30 cellular contexts compared by ENCODE assay signal in genomic region chr16:24129412-24129918, GRCh38.
"Had no signal": no experiment of that assay in that cellular context is flagged by ENCODE, and none has a peak within 500 bp of the region (broad histone marks: within the 10 kb centered on the region; RNA-seq: fewer than 3 reads in every experiment).

No MANE protein-coding gene starts in this region.

- H3K79me2 ChIP-seq: parathyroid adenoma had no signal

- ATAC-seq: natural killer cell; psoas muscle; right cardiac atrium; sciatic nerve; stimulated activated memory B cell treated with anti-CD40 and anti-IgM and Interleukin-4, amounts not matched to agents 10 μg/mL and 1 μg/mL and 100 μg/mL, for 72 hours; stimulated activated naive CD8-positive, alpha-beta T cell treated with anti-CD3 and anti-CD28 coated beads, Interleukin-15, amount 100 ng/mL, for 72 hours; stimulated activated naive CD8-positive, alpha-beta T cell treated with anti-CD3 and anti-CD28 coated beads, Interleukin-15, Interleukin-2, amounts not matched to agents 100 U/mL and 50 U/mL, for 24 hours; upper lobe of right lung had no signal

- DNase-seq: natural killer cell; occipital lobe; ovary; posterior cingulate gyrus; psoas muscle; right cardiac atrium; spleen; stimulated activated CD4-positive, alpha-beta T cell treated with anti-CD3 and anti-CD28 coated beads, Interleukin-12 subunit alpha, Interleukin-12 subunit beta, amount 100 ng/mL, for 4 hours; stimulated activated CD4-positive, alpha-beta T cell treated with anti-CD3 and anti-CD28 coated beads, Interleukin-1b, Interleukin-23, amount 100 ng/mL, for 48 hours; stimulated activated CD4-positive, alpha-beta T cell treated with anti-CD3 and anti-CD28 coated beads, Interleukin-4, amount 100 ng/mL, for 1 hour; stimulated activated CD4-positive, alpha-beta T cell treated with anti-CD3 and anti-CD28 coated beads, Interleukin-4, amount 100 ng/mL, for 4 hours; stimulated activated naive CD4-positive, alpha-beta T cell; stimulated activated naive CD8-positive, alpha-beta T cell treated with anti-CD3 and anti-CD28 coated beads, Interleukin-15, amount 100 ng/mL, for 72 hours; stimulated activated naive CD8-positive, alpha-beta T cell treated with anti-CD3 and anti-CD28 coated beads, Interleukin-15, Interleukin-2, amounts not matched to agents 100 U/mL and 50 U/mL, for 24 hours; substantia nigra; testis; tibial artery; transverse colon; upper lobe of right lung; uterus had no signal

- H3K4me3 Mint-ChIP-seq: natural killer cell; nephron; neural progenitor cell; stimulated activated memory B cell treated with anti-CD40 and anti-IgM and Interleukin-4, amounts not matched to agents 10 μg/mL and 1 μg/mL and 100 μg/mL, for 72 hours; stimulated activated naive CD8-positive, alpha-beta T cell treated with anti-CD3 and anti-CD28 coated beads, Interleukin-15, amount 100 ng/mL, for 72 hours; type B pancreatic cell had no signal

- H3K4me1 ChIP-seq: parathyroid adenoma, psoas muscle, spleen, suprapubic skin, testis, tibial artery, transverse colon, upper lobe of right lung, uterus had no signal

- H3K36me3 Mint-ChIP-seq: neural progenitor cell, type B pancreatic cell had no signal

- H3K36me3 ChIP-seq: neural progenitor cell, ovary, suprapubic skin, tibial artery, transverse colon, upper lobe of right lung, uterus had no signal

- H3K9me3 Mint-ChIP-seq: natural killer cell; nephron; neural progenitor cell; stimulated activated memory B cell treated with anti-CD40 and anti-IgM and Interleukin-4, amounts not matched to agents 10 μg/mL and 1 μg/mL and 100 μg/mL, for 72 hours; stimulated activated naive CD8-positive, alpha-beta T cell treated with anti-CD3 and anti-CD28 coated beads, Interleukin-15, amount 100 ng/mL, for 72 hours; type B pancreatic cell had no signal

- H3K4me3 ChIP-seq: neural progenitor cell, ovary, psoas muscle, skin epidermis, smooth muscle cell, spleen, suprapubic skin, testis, tibial artery, transverse colon, upper lobe of right lung, uterus had no signal

- H3K27ac Mint-ChIP-seq: natural killer cell; nephron; neural progenitor cell; progenitor cell of endocrine pancreas; stimulated activated memory B cell treated with anti-CD40 and anti-IgM and Interleukin-4, amounts not matched to agents 10 μg/mL and 1 μg/mL and 100 μg/mL, for 72 hours; stimulated activated naive CD8-positive, alpha-beta T cell treated with anti-CD3 and anti-CD28 coated beads, Interleukin-15, amount 100 ng/mL, for 72 hours; type B pancreatic cell had no signal

- H2AFZ ChIP-seq: neural progenitor cell, parathyroid adenoma had no signal

- H3K27me3 ChIP-seq: ovary, spleen, suprapubic skin, testis, tibial artery, transverse colon, upper lobe of right lung, uterus had no signal

- H3K27me3 Mint-ChIP-seq: stimulated activated memory B cell treated with anti-CD40 and anti-IgM and Interleukin-4, amounts not matched to agents 10 μg/mL and 1 μg/mL and 100 μg/mL, for 72 hours; stimulated activated naive CD8-positive, alpha-beta T cell treated with anti-CD3 and anti-CD28 coated beads, Interleukin-15, amount 100 ng/mL, for 72 hours had no signal

- H3K27ac ChIP-seq: neural progenitor cell, ovary, parathyroid adenoma, psoas muscle, skin epidermis, spleen, suprapubic skin, testis, tibial artery, transverse colon, upper lobe of right lung, uterus had no signal

- H3K4me1 Mint-ChIP-seq: nephron had no signal

- H3K9ac ChIP-seq: neural progenitor cell, parathyroid adenoma had no signal

- H3K9me3 ChIP-seq: ovary, psoas muscle, spleen, suprapubic skin, testis, tibial artery, transverse colon, upper lobe of right lung, uterus had no signal

- H3K4me2 ChIP-seq: neural progenitor cell, smooth muscle cell had no signal
